Comparison of ENCODE assay signal across 19 cellular contexts in the genomic region with DNA sequence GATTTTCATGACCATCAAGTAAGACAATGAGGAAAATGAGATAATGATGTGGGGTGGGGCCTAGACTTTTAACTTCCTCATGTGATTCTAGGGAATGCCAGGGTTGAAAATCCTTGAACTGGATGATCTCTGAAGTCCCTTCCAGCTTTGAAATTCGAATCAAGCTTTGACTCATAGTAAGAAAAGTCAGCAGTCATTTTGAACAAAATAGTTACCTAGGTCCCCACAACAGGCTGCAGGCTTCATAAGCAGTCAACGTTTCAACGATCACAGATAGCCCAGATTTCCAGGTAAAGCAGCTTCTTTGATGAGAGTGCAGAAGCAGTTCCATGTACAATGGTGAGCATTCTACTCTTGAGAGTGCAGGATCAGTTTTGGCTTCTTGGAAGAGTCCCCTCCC.
DNase-seq lines count a peak whose midpoint lies in the region; ATAC-seq, FAIRE-seq and TF ChIP-seq lines count a peak whose summit lies in the region.
"Had no signal": no experiment of that assay in that cellular context is flagged by ENCODE, and none has a peak within 500 bp of the region (broad histone marks: within the 10 kb centered on the region; RNA-seq: fewer than 3 reads in every experiment).

No MANE protein-coding gene starts in this region.

- TF ChIP-seq RAD21 in GM12878 (IDR thresholded peaks at IDR 0.05; ENCODE audit: insufficient read depth, low read depth, low read length) = no peak

- H3K79me2 ChIP-seq in GM12878 (ENCODE audit: control insufficient read depth, insufficient read depth, low read length) = no peaks in the 10 kb centered on the region

- 0% methylated on average over 3 of the region's 3 CpGs for WGBS in GM12878 (ENCODE audit: insufficient coverage, insufficient replicate concordance, low lambda C conversion rate, missing lambda C conversion rate)

- intact Hi-C loops in GM12878 (cut with micrococcal nuclease; ENCODE audit: unreplicated experiment) (loop anchor here (1.0 kb wide), 1 partner anchor 145 kb away; no protein-coding TSS in a partner anchor), Caco-2 (cut with micrococcal nuclease; ENCODE audit: unreplicated experiment) (loop anchor here (1.0 kb wide), 1 partner anchor 145 kb away; no protein-coding TSS in a partner anchor)

- H3K27ac Mint-ChIP-seq in Caco-2 (ENCODE audit: unreplicated experiment) = no peak overlapping the region
- H3K27ac Mint-ChIP-seq: HFFc6; T-helper 2 cell treated with Interferon-gamma antibody and Interleukin-4, amounts not matched to agents 5 μg/mL and 100 μg/mL, for 36 hours had no signal

- SMC1A ChIA-PET in GM12878 (lab: Charles Lee; ENCODE audit: uncharacterized antibody, unreplicated experiment) = interaction anchor here (0.7 to 8.7 kb wide), 23 partner anchors 8 to 297 kb away, joined by 3 to 122 read pairs (median 4); no protein-coding TSS in a partner anchor

- no peak overlapping the region for H3K9ac ChIP-seq in GM12878 (ENCODE audit: control insufficient read depth, insufficient read depth, low read length)

- H3K4me2 ChIP-seq in GM12878 (ENCODE audit: control insufficient read depth, insufficient read depth) = no peak overlapping the region
- H3K4me2 ChIP-seq: A549 had no signal

- no peak overlapping the region for H3K4me3 Mint-ChIP-seq in Caco-2 (ENCODE audit: unreplicated experiment)
- H3K4me3 Mint-ChIP-seq: HFFc6; T-helper 2 cell treated with Interferon-gamma antibody and Interleukin-4, amounts not matched to agents 5 μg/mL and 100 μg/mL, for 36 hours had no signal

- no peaks in the 10 kb centered on the region for H3K9me3 Mint-ChIP-seq in Caco-2 (ENCODE audit: unreplicated experiment)
- H3K9me3 Mint-ChIP-seq: HFFc6; T-helper 2 cell treated with Interferon-gamma antibody and Interleukin-4, amounts not matched to agents 5 μg/mL and 100 μg/mL, for 36 hours had no signal

- H3K27me3 Mint-ChIP-seq in Caco-2 (ENCODE audit: insufficient read depth, unreplicated experiment) = no peaks in the 10 kb centered on the region

- ATAC-seq in GM18502 (IDR thresholded peaks at IDR 0.05; ENCODE audit: poor library complexity, unreplicated experiment) (peak; percentile 63), HG02759 (IDR thresholded peaks at IDR 0.05; ENCODE audit: unreplicated experiment) (peak; percentile 44), GM12878 (peak; percentile 59)
- ATAC-seq: A549, Panc1 had no signal

- H4K20me1 ChIP-seq in GM12878 (ENCODE audit: control insufficient read depth, insufficient read depth) = no peaks in the 10 kb centered on the region

- H2AFZ ChIP-seq in GM12878 (ENCODE audit: control insufficient read depth, low read depth, low read length) = no peak overlapping the region

- DNase-seq in ELF-1 (ENCODE audit: low read depth, low spot score) (peak; percentile 24), GM12878 (ENCODE audit: low read depth, low spot score) (no peak), Caco-2 (no peak), NCI-H1436 treated with DMSO at 0.1 percent for 48 hours (lab: John Stamatoyannopoulos, UW) (no peak), NCI-H128 (lab: John Stamatoyannopoulos, UW; ENCODE audit: unreplicated experiment) (no peak), ACHN (no peak)
- DNase-seq: DND-41, GDM1, HFFc6, NCI-H1436, NCI-H2081, NCI-H510A treated with DMSO at 0.1 percent for 48 hours had no signal

- no peak overlapping the region for H3K27ac ChIP-seq in GM12878 (ENCODE audit: control insufficient read depth, insufficient read depth)
- H3K27ac ChIP-seq: A549, C4-2B had no signal

- POLR2A ChIA-PET in GM12878 (lab: Charles Lee) = interaction anchor here (0.8 kb wide), 1 partner anchor 133 kb away, joined by 3 read pairs; no protein-coding TSS in a partner anchor
- POLR2A ChIA-PET in Caco-2 (lab: Charles Lee) = no interaction called here

- no peaks in the 10 kb centered on the region for H3K4me1 Mint-ChIP-seq in Caco-2 (ENCODE audit: low read depth, unreplicated experiment)

- BruUV-seq in GM12878 (replicated peaks; lab: Mats Ljungman, UMichigan) (no TSS peak), Caco-2 (replicated peaks; lab: Mats Ljungman, UMichigan) (no TSS peak)

- no peak for TF ChIP-seq EP300 in GM12878 (IDR thresholded peaks at IDR 0.05; ENCODE audit: borderline replicate concordance in 1 of 2, control insufficient read depth in 1 of 2, low read depth in 2 of 2, low read length in 2 of 2)

- H3K27me3 ChIP-seq in GM12878 (replicated peaks in 1 of 2; ENCODE audit: control insufficient read depth in 2 of 2, insufficient read depth in 2 of 2, low read length in 1 of 2) = no peaks in the 10 kb centered on the region
- no peaks in the 10 kb centered on the region for H3K27me3 ChIP-seq in Caco-2 (replicated peaks; ENCODE audit: control insufficient read depth, insufficient read depth, low read length)

- H3K9me3 ChIP-seq in GM12878 (replicated peaks; ENCODE audit: control insufficient read depth, insufficient read depth, low read length) (no peaks in the 10 kb centered on the region), Caco-2 (no peaks in the 10 kb centered on the region)
- H3K9me3 ChIP-seq: A549 had no signal

- H3K36me3 ChIP-seq in GM12878 (ENCODE audit: control insufficient read depth in 2 of 2, insufficient read depth in 2 of 2, low read length in 1 of 2) (no peaks in the 10 kb centered on the region), Caco-2 (ENCODE audit: control insufficient read depth, insufficient read depth, low read length) (no peaks in the 10 kb centered on the region)

- no peaks in the 10 kb centered on the region for H3K36me3 Mint-ChIP-seq in Caco-2 (ENCODE audit: insufficient read depth, unreplicated experiment)

- H3K4me3 ChIP-seq in GM12878 (no peak overlapping the region), Caco-2 (ENCODE audit: low read depth, low read length) (no peak overlapping the region)
- H3K4me3 ChIP-seq: A549 had no signal

- in situ Hi-C loops in GM12878 (cut with MboI) = no loop called here
- in situ Hi-C loops in ACHN (cut with HindIII; ENCODE audit: low pct_ligation_motif_present, low pct_unique_long_range_greater_than_20kb, low sequenced_read_pairs) = no loop called here

- no peaks in the 10 kb centered on the region for H3K4me1 ChIP-seq in GM12878 (ENCODE audit: control insufficient read depth, insufficient read depth, low read length)
- H3K4me1 ChIP-seq in Caco-2 = no peaks in the 10 kb centered on the region
- H3K4me1 ChIP-seq: A549 had no signal

- no peak for FAIRE-seq in GM12878 (lab: Jason Lieb, UNC)
- FAIRE-seq: H54 had no signal

- CTCF ChIA-PET in GM12878 (lab: Yijun Ruan, JAX) (interaction anchor here (0.7 to 9.7 kb wide), 20 partner anchors 13 to 173 kb away, joined by 3 to 128 read pairs (median 4); no protein-coding TSS in a partner anchor), Caco-2 (lab: Charles Lee) (no interaction called here)

- TF ChIP-seq CTCF in GM12878 (IDR thresholded peaks at IDR 0.05 in 2 of 3, conservative IDR thresholded peaks at IDR 0.05 in 1 of 3; ENCODE audit: control insufficient read depth in 2 of 3, extremely low read depth in 1 of 3, insufficient read depth in 1 of 3, low read depth in 3 of 3, low read length in 3 of 3) (0 out of 6 replicates have a peak, but pooled peaks of 2 of the 3 experiments have one; percentile 11 to 21), Caco-2 (IDR thresholded peaks at IDR 0.05; ENCODE audit: insufficient read depth in 1 of 2, low read depth in 1 of 2, low read length in 1 of 2, severe bottlenecking in 1 of 2, unreplicated experiment in 1 of 2) (peak in 1 of 2 experiments; percentile 3)

- no peak for TF ChIP-seq POLR2A in GM12878 (IDR thresholded peaks at IDR 0.05; ENCODE audit: low read depth, low read length)

- RAD21 ChIA-PET in GM12878 (lab: Charles Lee; ENCODE audit: unreplicated experiment) = interaction anchor here (0.6 to 3.4 kb wide), 11 partner anchors 16 to 173 kb away, joined by 3 to 52 read pairs (median 3); no protein-coding TSS in a partner anchor

TF ChIP-seq in GM12878, 131 proteins besides CTCF, POLR2A, EP300 and RAD21:
- peak; percentile 64 for TF ChIP-seq JUNB (IDR thresholded peaks at IDR 0.05)
- no peak for TF ChIP-seq KDM1A (IDR thresholded peaks at IDR 0.05; ENCODE audit: borderline replicate concordance)
TF ChIP-seq in GM12878: peak in this region for 1.
